In the genomic region with DNA sequence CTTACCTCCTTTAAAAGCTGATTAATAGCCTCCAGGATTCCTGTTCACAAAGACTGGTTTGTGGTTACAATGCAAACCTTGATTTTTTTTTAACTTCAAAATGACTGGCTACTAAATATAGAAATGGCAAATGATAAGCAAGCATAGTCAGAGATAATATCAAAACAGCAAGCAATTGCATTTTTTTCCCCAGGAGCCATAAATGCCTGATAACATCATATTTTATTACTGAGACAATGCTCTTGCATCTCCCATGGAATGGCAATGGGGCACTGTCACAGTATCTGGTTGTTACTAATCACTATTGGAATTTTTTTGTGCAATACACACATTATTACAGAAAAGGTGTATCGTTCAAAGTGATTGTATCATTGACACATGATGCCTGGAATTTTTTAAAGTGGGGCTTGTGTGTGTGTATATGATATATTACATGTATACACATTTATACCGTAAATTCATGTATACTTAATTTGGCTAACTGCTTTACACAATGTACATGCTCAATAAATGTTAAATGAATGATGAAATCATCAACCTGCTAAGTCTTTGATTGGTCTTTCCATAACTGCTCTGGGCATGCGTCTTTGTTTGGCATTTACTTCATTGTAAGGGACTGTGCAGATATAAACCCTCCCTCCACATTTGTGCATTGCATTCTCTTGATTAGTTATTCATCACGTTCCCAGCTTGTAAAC, we compare ENCODE assay signal across 14 cellular contexts. TPM values are rescaled to one million over a fixed set of nuclear protein-coding genes. Genes with fewer than 3 reads are reported as not detected.
DNase-seq lines count a peak whose midpoint lies in the region; ATAC-seq and TF ChIP-seq lines count a peak whose summit lies in the region.
"Had no signal": no experiment of that assay in that cellular context is flagged by ENCODE, and none has a peak within 500 bp of the region (broad histone marks: within the 10 kb centered on the region; RNA-seq: fewer than 3 reads in every experiment).

No MANE protein-coding gene starts in this region.

- peaks cover 17% of the 10 kb centered on the region for H3K4me1 Mint-ChIP-seq in glutamatergic neuron (ENCODE audit: low read depth, unreplicated experiment)
- H3K4me1 Mint-ChIP-seq in progenitor cell of endocrine pancreas (ENCODE audit: low read depth) = peaks cover 26% of the 10 kb centered on the region

- ATAC-seq in GM21526 (IDR thresholded peaks at IDR 0.05; ENCODE audit: low FRiP score, unreplicated experiment) = no peak
- ATAC-seq: stimulated activated naive CD8-positive, alpha-beta T cell treated with anti-CD3 and anti-CD28 coated beads, Interleukin-15, amount 100 ng/mL, for 72 hours had no signal

- peaks cover 7% of the 10 kb centered on the region for H3K9me3 Mint-ChIP-seq in glutamatergic neuron (ENCODE audit: unreplicated experiment)
- H3K9me3 Mint-ChIP-seq in progenitor cell of endocrine pancreas (ENCODE audit: low read depth) = no peaks in the 10 kb centered on the region
- H3K9me3 Mint-ChIP-seq: activated B cell treated with CpG ODN at 0.5 μM for 24 hours; stimulated activated naive CD8-positive, alpha-beta T cell treated with anti-CD3 and anti-CD28 coated beads, Interleukin-15, amount 100 ng/mL, for 72 hours had no signal

- TF ChIP-seq CTCF in glutamatergic neuron (IDR thresholded peaks at IDR 0.05; ENCODE audit: partially characterized antibody, unreplicated experiment) (no peak), progenitor cell of endocrine pancreas (IDR thresholded peaks at IDR 0.05; ENCODE audit: unreplicated experiment) (no peak)

- peaks cover 5% of the 10 kb centered on the region for H3K27me3 Mint-ChIP-seq in glutamatergic neuron (ENCODE audit: unreplicated experiment)
- H3K27me3 Mint-ChIP-seq in progenitor cell of endocrine pancreas = no peaks in the 10 kb centered on the region

- no peaks in the 10 kb centered on the region for H3K36me3 ChIP-seq in H7 (replicated peaks; ENCODE audit: control insufficient read depth, insufficient read depth, low read length)
- H3K36me3 ChIP-seq: BLaER1 treated with 17β-estradiol and CSF1 and Interleukin-3, amounts not matched to agents 10 nM and 100 nM; esophagus muscularis mucosa had no signal

- H3K4me3 Mint-ChIP-seq in glutamatergic neuron (ENCODE audit: unreplicated experiment) (peak overlapping the region; percentile 94), progenitor cell of endocrine pancreas (ENCODE audit: low read depth) (peak overlapping the region; percentile 99)
- H3K4me3 Mint-ChIP-seq: activated B cell treated with CpG ODN at 0.5 μM for 24 hours; stimulated activated naive CD8-positive, alpha-beta T cell treated with anti-CD3 and anti-CD28 coated beads, Interleukin-15, amount 100 ng/mL, for 72 hours had no signal

- H3K4me3 ChIP-seq in H7 (ENCODE audit: insufficient read depth, low read depth, low read length) = peak overlapping the region; percentile 97; the same call in 1 of the 2 replicates
- H3K4me3 ChIP-seq: BLaER1 treated with 17β-estradiol and CSF1 and Interleukin-3, amounts not matched to agents 10 nM and 100 nM; esophagus muscularis mucosa had no signal

- H3K27ac Mint-ChIP-seq in glutamatergic neuron (ENCODE audit: unreplicated experiment) (no peak overlapping the region), progenitor cell of endocrine pancreas (no peak overlapping the region)
- H3K27ac Mint-ChIP-seq: activated B cell treated with CpG ODN at 0.5 μM for 24 hours; stimulated activated naive CD8-positive, alpha-beta T cell treated with anti-CD3 and anti-CD28 coated beads, Interleukin-15, amount 100 ng/mL, for 72 hours had no signal

- DNase-seq in H7 (no peak), RPMI7951 (ENCODE audit: low read depth) (peak; percentile 38), glutamatergic neuron (no peak), progenitor cell of endocrine pancreas (ENCODE audit: low spot score, unreplicated experiment) (no peak), NCI-H524 (lab: John Stamatoyannopoulos, UW) (no peak), amniotic stem cell (lab: John Stamatoyannopoulos, UW) (no peak)
- DNase-seq: activated B cell treated with CpG ODN at 0.5 μM for 24 hours; activated effector memory CD4-positive, alpha-beta T cell treated with Interleukin-2 at 50 U/mL for 16 hours; cortex of kidney; NCI-H2081 treated with DMSO at 0.1 percent for 48 hours; stimulated activated naive CD8-positive, alpha-beta T cell treated with anti-CD3 and anti-CD28 coated beads, Interleukin-15, amount 100 ng/mL, for 72 hours had no signal

- no peaks in the 10 kb centered on the region for H3K36me3 Mint-ChIP-seq in glutamatergic neuron (ENCODE audit: unreplicated experiment)
- no peaks in the 10 kb centered on the region for H3K36me3 Mint-ChIP-seq in progenitor cell of endocrine pancreas (ENCODE audit: insufficient read depth)

- no peaks in the 10 kb centered on the region for H3K27me3 ChIP-seq in H7 (ENCODE audit: control insufficient read depth, insufficient read depth, low read length)

RNA-seq across cellular contexts. Expression of a gene that starts 1.0 kb away (rescaled TPM):
- 127 and 134 TPM in 2 replicates for total RNA-seq in H7 (2014; rRNA removed; shearing (Covaris generic))
- total RNA-seq in RPMI7951 (2014; rRNA removed; shearing (Covaris generic)) = 2.3 and 2.5 TPM in 2 replicates
- total RNA-seq in glutamatergic neuron (ENCODE audit: unreplicated experiment) (41.0 TPM), progenitor cell of endocrine pancreas (156 and 178 TPM in 2 replicates)
- total RNA-seq: activated B cell treated with CpG ODN at 0.5 μM for 24 hours, esophagus muscularis mucosa had no signal

RNA-seq across cellular contexts. Expression of a gene that starts 35.1 kb away (rescaled TPM):
- total RNA-seq in H7 (2014; rRNA removed; shearing (Covaris generic)) = 1.6 and 2.1 TPM in 2 replicates
- 18.7 and 19.9 TPM in 2 replicates for total RNA-seq in RPMI7951 (2014; rRNA removed; shearing (Covaris generic))
- total RNA-seq in glutamatergic neuron (ENCODE audit: unreplicated experiment) = 66.1 TPM
- 81.2 and 88.1 TPM in 2 replicates for total RNA-seq in progenitor cell of endocrine pancreas

Comparison
In these comparisons a context has a peak if more than half of its experiments do, and no peak if none do; other contexts are left out.
1. RNA of a gene that starts 1.0 kb away (total RNA-seq): 156 to 178 TPM in progenitor cell of endocrine pancreas, 127 to 134 TPM in H7 and 41.0 TPM in glutamatergic neuron (single experiment); 2.3 to 2.5 TPM in RPMI7951; every median in the first group is over 10 times any median in the second.